In the genomic region with DNA sequence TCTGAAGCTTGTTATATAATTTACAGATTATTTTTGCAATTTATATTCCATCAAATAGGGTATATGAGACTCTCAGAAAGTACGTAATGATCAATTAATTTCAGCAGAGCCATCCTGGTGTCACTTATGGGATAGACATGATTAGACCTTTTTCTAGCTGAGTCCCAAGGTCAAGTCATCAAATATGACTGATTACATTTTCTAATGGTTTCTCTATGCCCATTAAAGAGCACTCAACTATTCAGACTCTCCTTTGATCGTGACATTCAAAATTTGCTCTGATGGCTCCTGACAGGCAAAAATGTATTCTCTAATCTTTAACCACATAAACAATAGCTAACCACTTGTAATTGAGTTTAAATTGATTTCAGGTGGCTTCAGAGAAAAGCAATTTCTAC, we compare ENCODE assay signal across 17 cellular contexts.
"Had no signal": no experiment of that assay in that cellular context is flagged by ENCODE, and none has a peak within 500 bp of the region (broad histone marks: within the 10 kb centered on the region; RNA-seq: fewer than 3 reads in every experiment).

No MANE protein-coding gene starts in this region.

- H3K36me3 Mint-ChIP-seq: type B pancreatic cell had no signal

- H3K27me3 ChIP-seq: dorsolateral prefrontal cortex, heart left ventricle, pancreas, suprapubic skin, thyroid gland had no signal

- H3K9me3 Mint-ChIP-seq: type B pancreatic cell had no signal

- DNase-seq: cortex of kidney; dorsolateral prefrontal cortex; effector memory CD4-positive, alpha-beta T cell; heart left ventricle; hippocampal formation; naive thymus-derived CD8-positive, alpha-beta T cell; pancreas; right cardiac atrium; small intestine; stimulated activated CD4-positive, alpha-beta T cell treated with anti-CD3 and anti-CD28 coated beads, Interleukin-12 subunit alpha, Interleukin-12 subunit beta, amount 100 ng/mL, for 4 hours; stimulated activated naive CD4-positive, alpha-beta T cell; thyroid gland had no signal

- H3K36me3 ChIP-seq: heart left ventricle, pancreas, suprapubic skin, thyroid gland had no signal

- H3K27ac ChIP-seq: dorsolateral prefrontal cortex, heart left ventricle, pancreas, suprapubic skin, thyroid gland had no signal

- ATAC-seq: esophagus mucosa; heart left ventricle; naive thymus-derived CD8-positive, alpha-beta T cell; pancreas; right cardiac atrium had no signal

- H3K4me3 ChIP-seq: dorsolateral prefrontal cortex, heart left ventricle, pancreas, suprapubic skin, thyroid gland had no signal

- H3K4me3 Mint-ChIP-seq: naive thymus-derived CD8-positive, alpha-beta T cell; neural crest cell; type B pancreatic cell had no signal

- H3K27ac Mint-ChIP-seq: progenitor cell of endocrine pancreas, type B pancreatic cell had no signal

- H3K9me3 ChIP-seq: pancreas, suprapubic skin, thyroid gland had no signal

- H3K27me3 Mint-ChIP-seq: naive thymus-derived CD8-positive, alpha-beta T cell had no signal
